In the genomic region with DNA sequence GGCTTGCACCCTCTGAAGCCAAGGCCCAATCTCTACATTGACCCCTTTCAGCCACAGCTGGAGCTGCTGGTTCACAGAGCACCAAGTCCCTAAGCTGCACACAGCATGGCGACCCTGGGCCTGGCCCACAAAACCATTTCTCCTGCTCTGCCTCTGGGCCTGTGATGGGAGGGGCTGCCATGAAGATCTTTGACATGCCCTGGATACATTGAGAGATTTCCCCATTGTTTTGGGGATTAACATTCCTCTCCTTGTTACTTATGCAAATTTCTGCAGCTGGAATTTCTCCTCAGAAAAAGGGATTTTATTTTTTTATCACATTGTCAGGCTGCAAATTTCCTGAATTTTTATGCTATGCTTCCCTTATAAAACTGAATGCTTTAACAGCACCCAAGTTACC, we compare ENCODE assay signal across 1 cellular context.
TF ChIP-seq lines count a peak whose summit lies in the region.

No MANE protein-coding gene starts in this region.

TF ChIP-seq in WTC11, 78 proteins besides CTCF, POLR2A, EP300 and RAD21 (continued from another document):
- TF ChIP-seq, protein P1, sequence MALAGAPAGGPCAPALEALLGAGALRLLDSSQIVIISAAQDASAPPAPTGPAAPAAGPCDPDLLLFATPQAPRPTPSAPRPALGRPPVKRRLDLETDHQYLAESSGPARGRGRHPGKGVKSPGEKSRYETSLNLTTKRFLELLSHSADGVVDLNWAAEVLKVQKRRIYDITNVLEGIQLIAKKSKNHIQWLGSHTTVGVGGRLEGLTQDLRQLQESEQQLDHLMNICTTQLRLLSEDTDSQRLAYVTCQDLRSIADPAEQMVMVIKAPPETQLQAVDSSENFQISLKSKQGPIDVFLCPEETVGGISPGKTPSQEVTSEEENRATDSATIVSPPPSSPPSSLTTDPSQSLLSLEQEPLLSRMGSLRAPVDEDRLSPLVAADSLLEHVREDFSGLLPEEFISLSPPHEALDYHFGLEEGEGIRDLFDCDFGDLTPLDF (CRISPR knock-in tag; IDR thresholded peaks at IDR 0.05) = no peak
- no peak for TF ChIP-seq ZNF396 (CRISPR knock-in tag; IDR thresholded peaks at IDR 0.05; ENCODE audit: borderline replicate concordance)
- TF ChIP-seq, protein P2, sequence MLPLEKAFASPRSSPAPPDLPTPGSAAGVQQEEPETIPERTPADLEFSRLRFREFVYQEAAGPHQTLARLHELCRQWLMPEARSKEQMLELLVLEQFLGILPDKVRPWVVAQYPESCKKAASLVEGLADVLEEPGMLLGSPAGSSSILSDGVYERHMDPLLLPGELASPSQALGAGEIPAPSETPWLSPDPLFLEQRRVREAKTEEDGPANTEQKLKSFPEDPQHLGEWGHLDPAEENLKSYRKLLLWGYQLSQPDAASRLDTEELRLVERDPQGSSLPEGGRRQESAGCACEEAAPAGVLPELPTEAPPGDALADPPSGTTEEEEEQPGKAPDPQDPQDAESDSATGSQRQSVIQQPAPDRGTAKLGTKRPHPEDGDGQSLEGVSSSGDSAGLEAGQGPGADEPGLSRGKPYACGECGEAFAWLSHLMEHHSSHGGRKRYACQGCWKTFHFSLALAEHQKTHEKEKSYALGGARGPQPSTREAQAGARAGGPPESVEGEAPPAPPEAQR (CRISPR knock-in tag; IDR thresholded peaks at IDR 0.05) = no peak
- no peak for TF ChIP-seq MXD4 (CRISPR knock-in tag; IDR thresholded peaks at IDR 0.05; ENCODE audit: borderline replicate concordance)
- TF ChIP-seq, protein P3, sequence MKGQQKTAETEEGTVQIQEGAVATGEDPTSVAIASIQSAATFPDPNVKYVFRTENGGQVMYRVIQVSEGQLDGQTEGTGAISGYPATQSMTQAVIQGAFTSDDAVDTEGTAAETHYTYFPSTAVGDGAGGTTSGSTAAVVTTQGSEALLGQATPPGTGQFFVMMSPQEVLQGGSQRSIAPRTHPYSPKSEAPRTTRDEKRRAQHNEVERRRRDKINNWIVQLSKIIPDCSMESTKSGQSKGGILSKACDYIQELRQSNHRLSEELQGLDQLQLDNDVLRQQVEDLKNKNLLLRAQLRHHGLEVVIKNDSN (CRISPR knock-in tag; IDR thresholded peaks at IDR 0.05) = no peak
